ENCODE assay signal across 13 cellular contexts in genomic region chr3:52247455-52248164, GRCh38. TPM values are rescaled to one million over a fixed set of nuclear protein-coding genes. Genes with fewer than 3 reads are reported as not detected.
A peak's percentile ranks its signal among the peaks of the same experiment; 100 is the strongest.
DNase-seq lines count a peak whose midpoint lies in the region; ATAC-seq and TF ChIP-seq lines count a peak whose summit lies in the region.
"Had no signal": no experiment of that assay in that cellular context is flagged by ENCODE, and none has a peak within 500 bp of the region (broad histone marks: within the 10 kb centered on the region; RNA-seq: fewer than 3 reads in every experiment).

No MANE protein-coding gene starts in this region.

- H3K27me3 Mint-ChIP-seq in stimulated activated naive CD8-positive, alpha-beta T cell treated with anti-CD3 and anti-CD28 coated beads, Interleukin-15, Interleukin-2, amounts not matched to agents 100 ng/mL and 50 ng/mL, for 24 hours: no peaks in the 10 kb centered on the region
- H3K27me3 Mint-ChIP-seq in activated T-cell treated with anti-CD3 and anti-CD28 coated beads, Interleukin-2, amount 50 U/mL, for 72 hours (ENCODE audit: low read depth): no peaks in the 10 kb centered on the region

- peak overlapping the region; percentile 89 for H3K4me3 Mint-ChIP-seq in stimulated activated naive CD8-positive, alpha-beta T cell treated with anti-CD3 and anti-CD28 coated beads, Interleukin-15, Interleukin-2, amounts not matched to agents 100 ng/mL and 50 ng/mL, for 24 hours
- H3K4me3 Mint-ChIP-seq in activated T-cell treated with anti-CD3 and anti-CD28 coated beads, Interleukin-2, amount 50 U/mL, for 72 hours: peak overlapping the region; percentile 90 to 91

- peak overlapping the region; percentile 92 for H3K27ac ChIP-seq in lower lobe of right lung
- peak overlapping the region; percentile 91 for H3K27ac ChIP-seq in vagina

- peaks cover 78% of the 10 kb centered on the region for H3K4me1 Mint-ChIP-seq in stimulated activated naive CD8-positive, alpha-beta T cell treated with anti-CD3 and anti-CD28 coated beads, Interleukin-15, Interleukin-2, amounts not matched to agents 100 ng/mL and 50 ng/mL, for 24 hours (ENCODE audit: low read depth)
- H3K4me1 Mint-ChIP-seq in activated T-cell treated with anti-CD3 and anti-CD28 coated beads, Interleukin-2, amount 50 U/mL, for 72 hours (ENCODE audit: low read depth): peaks cover 78% of the 10 kb centered on the region

- H3K4me1 ChIP-seq in lower lobe of right lung: peaks cover 41% of the 10 kb centered on the region
- H3K4me1 ChIP-seq in vagina: peaks cover 43% of the 10 kb centered on the region

- ATAC-seq in stimulated activated naive CD8-positive, alpha-beta T cell treated with anti-CD3 and anti-CD28 coated beads, Interleukin-15, Interleukin-2, amounts not matched to agents 100 U/mL and 50 U/mL, for 24 hours: no peak
- no peak for ATAC-seq in activated T-cell treated with anti-CD3 and anti-CD28 coated beads, Interleukin-2, amount 50 U/mL, for 72 hours (replicated peaks in 1 of 2)
- no peak for ATAC-seq in lower lobe of right lung
- no peak for ATAC-seq in HG02973 (IDR thresholded peaks at IDR 0.05; ENCODE audit: unreplicated experiment)

- no peaks in the 10 kb centered on the region for H3K9me3 ChIP-seq in lower lobe of right lung
- no peaks in the 10 kb centered on the region for H3K9me3 ChIP-seq in vagina

- TF ChIP-seq POLR2A in vagina (IDR thresholded peaks at IDR 0.05): no peak

- H3K9me3 Mint-ChIP-seq in stimulated activated naive CD8-positive, alpha-beta T cell treated with anti-CD3 and anti-CD28 coated beads, Interleukin-15, Interleukin-2, amounts not matched to agents 100 ng/mL and 50 ng/mL, for 24 hours: no peaks in the 10 kb centered on the region
- peaks cover 2 to 3% of the 10 kb centered on the region in 2 donors for H3K9me3 Mint-ChIP-seq in activated T-cell treated with anti-CD3 and anti-CD28 coated beads, Interleukin-2, amount 50 U/mL, for 72 hours

- intact Hi-C loops in lower lobe of right lung (cut with DNase I): no loop called here
- intact Hi-C loops in vagina (cut with DNase I): no loop called here

- peaks cover 49% of the 10 kb centered on the region for H3K36me3 Mint-ChIP-seq in stimulated activated naive CD8-positive, alpha-beta T cell treated with anti-CD3 and anti-CD28 coated beads, Interleukin-15, Interleukin-2, amounts not matched to agents 100 ng/mL and 50 ng/mL, for 24 hours (ENCODE audit: low read depth)
- H3K36me3 Mint-ChIP-seq in activated T-cell treated with anti-CD3 and anti-CD28 coated beads, Interleukin-2, amount 50 U/mL, for 72 hours (ENCODE audit: insufficient read depth in 2 of 2): peaks cover 18 to 32% of the 10 kb centered on the region in 2 donors

- DNase-seq in stimulated activated naive CD8-positive, alpha-beta T cell treated with anti-CD3 and anti-CD28 coated beads, Interleukin-15, Interleukin-2, amounts not matched to agents 100 U/mL and 50 U/mL, for 24 hours: no peak
- no peak for DNase-seq in activated T-cell treated with anti-CD3 and anti-CD28 coated beads, Interleukin-2, amount 50 U/mL, for 72 hours
- DNase-seq in lower lobe of right lung: no peak
- no peak for DNase-seq in vagina (ENCODE audit: extremely low spot score in 2 of 2)
- DNase-seq in DMS79 (lab: John Stamatoyannopoulos, UW): no peak
- DNase-seq in SHP77 (lab: John Stamatoyannopoulos, UW): no peak
- DNase-seq: activated CD4-positive, alpha-beta T cell treated with anti-CD3 and anti-CD28 coated beads, Interleukin-2, amount 50 U/mL, for 4 hours; left cardiac atrium; NCI-H2107 had no signal

- peak overlapping the region; percentile 90 for H3K27ac Mint-ChIP-seq in stimulated activated naive CD8-positive, alpha-beta T cell treated with anti-CD3 and anti-CD28 coated beads, Interleukin-15, Interleukin-2, amounts not matched to agents 100 ng/mL and 50 ng/mL, for 24 hours
- H3K27ac Mint-ChIP-seq in activated T-cell treated with anti-CD3 and anti-CD28 coated beads, Interleukin-2, amount 50 U/mL, for 72 hours: peak overlapping the region; percentile 85

- H3K4me3 ChIP-seq in lower lobe of right lung (no peak overlapping the region), vagina (no peak overlapping the region)

- H3K27me3 ChIP-seq in lower lobe of right lung (ENCODE audit: low read depth) (no peaks in the 10 kb centered on the region), vagina (no peaks in the 10 kb centered on the region)

- H3K36me3 ChIP-seq in lower lobe of right lung: peaks cover 44% of the 10 kb centered on the region
- H3K36me3 ChIP-seq in vagina: peaks cover 0 to 12% of the 10 kb centered on the region in 2 donors

- TF ChIP-seq CTCF in lower lobe of right lung (IDR thresholded peaks at IDR 0.05): no peak
- TF ChIP-seq CTCF in vagina (IDR thresholded peaks at IDR 0.05): no peak

RNA-seq across cellular contexts. Expression of gene PPM1M, which starts 2.1 kb away (rescaled TPM):
- total RNA-seq in activated T-cell treated with anti-CD3 and anti-CD28 coated beads, Interleukin-2, amount 50 U/mL, for 72 hours: 100 to 1,000 TPM; 119 to 121 TPM
- total RNA-seq in lower lobe of right lung (53.4 TPM), vagina (25.0 TPM)

RNA-seq across cellular contexts. Expression of gene TWF2, which starts 8.7 kb away (rescaled TPM):
- 100 to 1,000 TPM; 124 to 133 TPM for total RNA-seq in activated T-cell treated with anti-CD3 and anti-CD28 coated beads, Interleukin-2, amount 50 U/mL, for 72 hours
- 62.2 TPM for total RNA-seq in lower lobe of right lung
- 93.8 TPM for total RNA-seq in vagina

RNA-seq across cellular contexts. Expression of gene TLR9, which starts 22.2 kb away (rescaled TPM):
- total RNA-seq in activated T-cell treated with anti-CD3 and anti-CD28 coated beads, Interleukin-2, amount 50 U/mL, for 72 hours: 1 to 10 TPM; 1.2 to 2.3 TPM
- total RNA-seq in lower lobe of right lung (1.0 TPM), vagina (not detected)
- total RNA-seq: bronchial epithelial cell, fibroblast of villous mesenchyme had no signal

RNA-seq across cellular contexts. Expression of gene WDR82, which starts 30.8 kb away (rescaled TPM):
- total RNA-seq in activated T-cell treated with anti-CD3 and anti-CD28 coated beads, Interleukin-2, amount 50 U/mL, for 72 hours: 100 to 1,000 TPM; 113 to 120 TPM
- total RNA-seq in lower lobe of right lung (60.2 TPM), vagina (44.4 TPM)

RNA-seq across cellular contexts. Expression of gene GLYCTK, which starts 40.0 kb away (rescaled TPM):
- total RNA-seq in activated T-cell treated with anti-CD3 and anti-CD28 coated beads, Interleukin-2, amount 50 U/mL, for 72 hours: 10 to 100 TPM; 21.5 to 25.4 TPM
- total RNA-seq in lower lobe of right lung (9.5 TPM), vagina (10.3 TPM)
